ENCODE assay signal across 11 cellular contexts in the genomic region with DNA sequence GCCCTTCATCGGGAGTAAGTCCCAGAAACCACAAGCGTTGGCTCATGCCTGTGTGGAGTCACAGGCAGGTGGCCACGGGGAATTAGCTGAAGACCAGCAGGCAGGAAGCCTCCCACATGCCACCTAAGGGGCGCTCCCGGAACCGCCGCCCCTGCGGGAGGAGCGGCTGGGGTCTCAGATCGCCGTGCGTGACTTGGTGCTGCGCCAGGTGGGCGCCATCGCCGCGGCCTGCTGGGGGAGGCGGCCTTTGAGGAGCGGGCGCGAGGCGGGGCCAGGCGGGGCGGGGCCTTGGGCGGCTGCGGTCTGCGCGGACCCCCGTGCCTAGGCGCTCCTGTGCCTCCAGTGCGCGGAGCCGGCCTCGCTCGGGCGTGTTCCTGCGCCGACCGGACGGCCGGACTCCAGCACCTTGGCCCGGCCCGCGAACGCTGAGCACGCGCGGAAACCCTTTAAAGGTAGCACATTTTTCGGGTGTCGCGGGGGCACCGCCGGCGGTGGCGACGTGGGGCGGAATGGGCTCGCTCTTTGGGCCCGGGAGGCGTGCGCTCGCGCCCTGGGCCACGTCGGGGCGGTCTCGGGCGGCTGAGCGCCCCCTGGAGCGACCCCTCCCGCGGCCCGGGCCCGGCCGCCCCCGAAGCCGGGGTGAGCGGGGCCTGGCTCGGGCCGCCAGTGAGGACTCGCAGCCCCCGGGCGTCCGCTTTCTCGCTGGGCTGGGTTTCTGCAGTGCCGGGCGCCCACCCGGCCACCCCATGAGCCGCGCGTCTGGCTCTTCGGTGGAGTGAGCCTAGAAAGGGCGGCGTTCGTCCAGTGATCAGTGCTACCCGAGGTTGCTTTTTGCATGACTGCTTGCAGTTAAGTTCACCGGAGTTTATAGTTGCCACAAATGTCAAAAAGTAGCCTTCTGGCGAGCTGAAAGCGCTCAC. TPM values are rescaled to one million over a fixed set of nuclear protein-coding genes. Genes with fewer than 3 reads are reported as not detected.
DNase-seq lines count a peak whose midpoint lies in the region; ATAC-seq, FAIRE-seq and TF ChIP-seq lines count a peak whose summit lies in the region.
"Had no signal": no experiment of that assay in that cellular context is flagged by ENCODE, and none has a peak within 500 bp of the region (broad histone marks: within the 10 kb centered on the region; RNA-seq: fewer than 3 reads in every experiment).

No MANE protein-coding gene starts in this region.

- H3K4me1 ChIP-seq in H1 (replicated peaks in 1 of 4; ENCODE audit: control insufficient read depth in 3 of 4, insufficient read depth in 4 of 4, low read length in 3 of 4) = no peaks in the 10 kb centered on the region; a peak in 1 of 7 replicates

- peaks cover 5% of the 10 kb centered on the region; the same call in 1 of the 2 replicates for H3K23me2 ChIP-seq in H1 (ENCODE audit: low read depth, low read length)

- peaks cover 9% of the 10 kb centered on the region for H3K9me3 Mint-ChIP-seq in nephron

- H4K8ac ChIP-seq in H1 (ENCODE audit: extremely low read depth, insufficient read depth, low read length) = peak overlapping the region; percentile 96; the same call in 1 of the 2 replicates

- CTCF ChIA-PET in H1 (lab: Charles Lee; ENCODE audit: partially characterized antibody) = interaction anchor here (0.8 to 1.2 kb wide), 4 partner anchors 9 to 53 kb away, joined by 3 to 4 read pairs (median 3); no protein-coding TSS in a partner anchor

- no peak overlapping the region for H3K56ac ChIP-seq in H1 (replicated peaks; ENCODE audit: insufficient read length, low read depth, low read length)

- peak overlapping the region; percentile 80; the same call in 1 of the 2 replicates for H2AFZ ChIP-seq in H1 (ENCODE audit: low read length)

- H3K4me3 Mint-ChIP-seq in nephron = peak overlapping the region; percentile 85 to 87 (median 85)

- H3K4ac ChIP-seq in H1 (replicated peaks; ENCODE audit: insufficient read length, low read depth, low read length) = no peak overlapping the region

- no peak for FAIRE-seq in HTR-8/SVneo (lab: Jason Lieb, UNC)
- no peak for FAIRE-seq in H1 (lab: Jason Lieb, UNC)

- no peaks in the 10 kb centered on the region for H3K9me3 ChIP-seq in H1 (ENCODE audit: insufficient read depth in 2 of 2, low read depth in 1 of 2, low read length in 1 of 2)
- H3K9me3 ChIP-seq: ovary, transverse colon had no signal

- peak overlapping the region; percentile 79 to 87 for H3K4me2 ChIP-seq in H1 (ENCODE audit: insufficient read depth in 1 of 2, low read depth in 2 of 2, low read length in 2 of 2)

- no peak overlapping the region for H2BK20ac ChIP-seq in H1 (ENCODE audit: low read length)

- H4K91ac ChIP-seq in H1 (replicated peaks; ENCODE audit: insufficient read length, low read length) = peak overlapping the region; percentile 80

- peak in 2 of 3 experiments; percentile 6 to 26; a peak in 2 of 4 replicates for TF ChIP-seq CTCF in H1 (IDR thresholded peaks at IDR 0.05; ENCODE audit: control extremely low read depth in 1 of 3, insufficient read depth in 1 of 3, low read depth in 1 of 3, low read length in 3 of 3)
- TF ChIP-seq CTCF in nephron (IDR thresholded peaks at IDR 0.05; ENCODE audit: unreplicated experiment in 3 of 3) = peak in 1 of 3 experiments; percentile 19

- no peak overlapping the region for H2AK5ac ChIP-seq in H1 (ENCODE audit: low read depth, low read length)

- H3K36me3 Mint-ChIP-seq in nephron (ENCODE audit: low read depth) = no peaks in the 10 kb centered on the region

- H3K27ac ChIP-seq in H1 (ENCODE audit: low read depth, low read length) = no peak overlapping the region
- H3K27ac ChIP-seq: ovary, transverse colon had no signal

- no peak for ATAC-seq in HG02610 (IDR thresholded peaks at IDR 0.05; ENCODE audit: unreplicated experiment)
- ATAC-seq in GM19035 (IDR thresholded peaks at IDR 0.05; ENCODE audit: unreplicated experiment) = no peak
- ATAC-seq in GM18517 (IDR thresholded peaks at IDR 0.05; ENCODE audit: unreplicated experiment) = no peak

- no peak overlapping the region for H3K23ac ChIP-seq in H1 (ENCODE audit: insufficient read length)

- POLR2A ChIA-PET in H1 (lab: Charles Lee; ENCODE audit: partially characterized antibody) = no interaction called here

- H4K5ac ChIP-seq in H1 (ENCODE audit: insufficient read length, low read depth, low read length) = peak overlapping the region; percentile 33

- no peak for TF ChIP-seq EP300 in H1 (IDR thresholded peaks at IDR 0.05; ENCODE audit: borderline replicate concordance in 1 of 2, low read depth in 2 of 2, low read length in 2 of 2)

- H3K27me3 Mint-ChIP-seq in nephron (ENCODE audit: low read depth) = peaks cover 69% of the 10 kb centered on the region

- H2BK15ac ChIP-seq in H1 (ENCODE audit: low read length) = no peak overlapping the region; the same call in 1 of the 2 replicates

- TF ChIP-seq RAD21 in H1 (IDR thresholded peaks at IDR 0.05 in 1 of 2, conservative IDR thresholded peaks at IDR 0.05 in 1 of 2; ENCODE audit: low read depth in 2 of 2, low read length in 2 of 2) = peak in 1 of 2 experiments; percentile 12; a peak in 1 of 4 replicates

- H3K9ac ChIP-seq in H1 (replicated peaks in 1 of 4; ENCODE audit: extremely low read depth in 1 of 4, low read depth in 3 of 4, low read length in 3 of 4) = peak overlapping the region in 2 of 4 experiments; percentile 5 to 19; a peak in 2 of 7 replicates

- H3K27ac Mint-ChIP-seq in nephron = no peak overlapping the region

- DNase-seq in AG20443 (ENCODE audit: low spot score) = peak; percentile 16
- peak; percentile 23 for DNase-seq in HTR-8/SVneo (ENCODE audit: insufficient read length, low spot score)
- peak; percentile 27 to 84 for DNase-seq in H1 (ENCODE audit: low read depth in 1 of 2, low spot score in 2 of 2)
- no peak for DNase-seq in stimulated activated naive CD4-positive, alpha-beta T cell treated with Interleukin-2 at 50 U/mL for 16 hours (lab: John Stamatoyannopoulos, UW)
- DNase-seq: GDM1, transverse colon had no signal

- 3% methylated on average over 84 of the region's 99 CpGs; no CpG with 5 or more reads in 1 of the 2 experiments for WGBS in H1 (ENCODE audit: extremely low coverage in 1 of 2, insufficient coverage in 1 of 2, insufficient read length in 1 of 2, insufficient replicate concordance in 2 of 2, low coverage in 1 of 2, low lambda C conversion rate in 2 of 2, missing lambda C conversion rate in 1 of 2), 2 experiments

- no peaks in the 10 kb centered on the region for H3K79me1 ChIP-seq in H1 (ENCODE audit: low read depth, low read length)

- no peaks in the 10 kb centered on the region for H3K79me2 ChIP-seq in H1 (ENCODE audit: control insufficient read depth in 1 of 2, insufficient read depth in 2 of 2, low read length in 2 of 2)

- H3K27me3 ChIP-seq in H1 (replicated peaks in 1 of 4; ENCODE audit: control insufficient read depth in 3 of 4, extremely low read depth in 1 of 4, insufficient read depth in 3 of 4, low read length in 3 of 4) = peaks cover 10 to 43% (median 29%) of the 10 kb centered on the region in 4 experiments
- H3K27me3 ChIP-seq: ovary had no signal

- H3K14ac ChIP-seq in H1 (ENCODE audit: insufficient read length) = no peak overlapping the region

- no peak overlapping the region for H2BK5ac ChIP-seq in H1 (ENCODE audit: low read depth, low read length)

- H3K4me3 ChIP-seq in H1 (ENCODE audit: extremely low read depth in 1 of 4, insufficient read depth in 2 of 4, low read depth in 3 of 4, low read length in 4 of 4) = peak overlapping the region; percentile 40 to 70 (median 62)
- H3K4me3 ChIP-seq: ovary had no signal

- no peaks in the 10 kb centered on the region for H3K36me3 ChIP-seq in H1 (ENCODE audit: control insufficient read depth in 2 of 4, insufficient read depth in 4 of 4, low read length in 3 of 4)
- H3K36me3 ChIP-seq: ovary, transverse colon had no signal

- no peak overlapping the region; the same call in 1 of the 2 replicates for H2BK12ac ChIP-seq in H1 (ENCODE audit: low read depth, low read length)

- peaks cover 5% of the 10 kb centered on the region for H3K4me1 Mint-ChIP-seq in nephron

- no peak overlapping the region for H2BK120ac ChIP-seq in H1 (replicated peaks; ENCODE audit: low read depth, low read length)

- H4K20me1 ChIP-seq in H1 (replicated peaks in 1 of 2; ENCODE audit: control insufficient read depth in 1 of 2, insufficient read depth in 2 of 2, low read length in 2 of 2) = peaks cover 0 to 3% of the 10 kb centered on the region in 2 experiments

- 0 out of 2 replicates have a peak overlapping the region, but pooled peaks have one; percentile 55 for H3K18ac ChIP-seq in H1 (ENCODE audit: extremely low read depth, low read length)

- TF ChIP-seq POLR2A in H1 (IDR thresholded peaks at IDR 0.05; ENCODE audit: control extremely low read depth in 1 of 2, low read depth in 2 of 2, low read length in 2 of 2) = peak in 1 of 2 experiments; percentile 37; a peak in 2 of 3 replicates

TF ChIP-seq in H1, 55 proteins besides CTCF, POLR2A, EP300 and RAD21 (continues in another document):
- TF ChIP-seq KDM4A (IDR thresholded peaks at IDR 0.05; ENCODE audit: low read depth, low read length, severe bottlenecking) = peak; percentile 99
- TF ChIP-seq SRF (IDR thresholded peaks at IDR 0.05; ENCODE audit: low read depth, low read length) = no peak
- TF ChIP-seq MAX (IDR thresholded peaks at IDR 0.05) = peak; percentile 66; the same call in 1 of the 2 replicates
- peak; percentile 62; the same call in 1 of the 2 replicates for TF ChIP-seq YY1 (IDR thresholded peaks at IDR 0.05; ENCODE audit: low read depth, low read length)

RNA-seq across cellular contexts. Expression of gene LECT2, which starts 24.5 kb away (rescaled TPM):
- not detected in 2 replicates for total RNA-seq in H1 (2021; fragmentation: NEBNext Ultra II Directional; extraction: Animal tissue kit (Norgen Biotek cat#: 25700))
- polyA plus RNA-seq in H1 (2011; rRNA removed) = not detected in 2 replicates
- not detected for polyA plus RNA-seq in H1 (2011; cell fraction: cytosol; rRNA removed)
- not detected for polyA plus RNA-seq in H1 (2011; cell fraction: nucleus; rRNA removed)
- polyA plus RNA-seq in H1 (2012, experiment 1 of 2) = not detected in 4 replicates
- polyA plus RNA-seq in H1 (2012, experiment 2 of 2) = not detected
- not detected for polyA plus RNA-seq in H1 (2013, experiment 1 of 2)
- not detected for polyA plus RNA-seq in H1 (2013, experiment 2 of 2)
- not detected in 2 replicates for polyA minus RNA-seq in H1 (2011; rRNA and poly(A)+ RNA removed)
- polyA minus RNA-seq in H1 (2011; cell fraction: cytosol; rRNA and poly(A)+ RNA removed) = not detected
- not detected for polyA minus RNA-seq in H1 (2011; cell fraction: nucleus; rRNA and poly(A)+ RNA removed)
- total RNA-seq: ovary, transverse colon had no signal
- polyA plus RNA-seq: ovary had no signal

RNA-seq across cellular contexts. Expression of gene IL9, which starts 34.6 kb away (rescaled TPM):
- total RNA-seq in H1 (2021; fragmentation: NEBNext Ultra II Directional; extraction: Animal tissue kit (Norgen Biotek cat#: 25700)) = not detected in 2 replicates
- polyA plus RNA-seq in H1 (2011; rRNA removed) = not detected in 2 replicates
- not detected for polyA plus RNA-seq in H1 (2011; cell fraction: cytosol; rRNA removed)
- polyA plus RNA-seq in H1 (2011; cell fraction: nucleus; rRNA removed) = not detected
- not detected in 4 replicates for polyA plus RNA-seq in H1 (2012, experiment 1 of 2)
- not detected for polyA plus RNA-seq in H1 (2012, experiment 2 of 2)
- polyA plus RNA-seq in H1 (2013, experiment 1 of 2) = not detected
- not detected for polyA plus RNA-seq in H1 (2013, experiment 2 of 2)
- polyA minus RNA-seq in H1 (2011; rRNA and poly(A)+ RNA removed) = not detected in 2 replicates
- polyA minus RNA-seq in H1 (2011; cell fraction: cytosol; rRNA and poly(A)+ RNA removed) = not detected
- not detected for polyA minus RNA-seq in H1 (2011; cell fraction: nucleus; rRNA and poly(A)+ RNA removed)
- total RNA-seq: ovary, transverse colon had no signal
- polyA plus RNA-seq: ovary had no signal
